1 cellular context compared by ENCODE assay signal in genomic region chr4:122914938-122915337, GRCh38.
TF ChIP-seq lines count a peak whose summit lies in the region.

No MANE protein-coding gene starts in this region.

TF ChIP-seq in SK-N-SH treated with all-trans-retinoic acid at 6 μM for 48 hours, 23 proteins besides CTCF, POLR2A, EP300 and RAD21 (continued from another document):
- TF ChIP-seq, protein P1, sequence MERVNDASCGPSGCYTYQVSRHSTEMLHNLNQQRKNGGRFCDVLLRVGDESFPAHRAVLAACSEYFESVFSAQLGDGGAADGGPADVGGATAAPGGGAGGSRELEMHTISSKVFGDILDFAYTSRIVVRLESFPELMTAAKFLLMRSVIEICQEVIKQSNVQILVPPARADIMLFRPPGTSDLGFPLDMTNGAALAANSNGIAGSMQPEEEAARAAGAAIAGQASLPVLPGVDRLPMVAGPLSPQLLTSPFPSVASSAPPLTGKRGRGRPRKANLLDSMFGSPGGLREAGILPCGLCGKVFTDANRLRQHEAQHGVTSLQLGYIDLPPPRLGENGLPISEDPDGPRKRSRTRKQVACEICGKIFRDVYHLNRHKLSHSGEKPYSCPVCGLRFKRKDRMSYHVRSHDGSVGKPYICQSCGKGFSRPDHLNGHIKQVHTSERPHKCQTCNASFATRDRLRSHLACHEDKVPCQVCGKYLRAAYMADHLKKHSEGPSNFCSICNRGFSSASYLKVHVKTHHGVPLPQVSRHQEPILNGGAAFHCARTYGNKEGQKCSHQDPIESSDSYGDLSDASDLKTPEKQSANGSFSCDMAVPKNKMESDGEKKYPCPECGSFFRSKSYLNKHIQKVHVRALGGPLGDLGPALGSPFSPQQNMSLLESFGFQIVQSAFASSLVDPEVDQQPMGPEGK (CRISPR knock-in tag; IDR thresholded peaks at IDR 0.05; ENCODE audit: borderline replicate concordance) = no peak
- TF ChIP-seq PPARA (CRISPR knock-in tag; IDR thresholded peaks at IDR 0.05; ENCODE audit: borderline replicate concordance) (no peak), TCF4 (CRISPR knock-in tag; IDR thresholded peaks at IDR 0.05; ENCODE audit: borderline replicate concordance) (no peak), ZFP3 (CRISPR knock-in tag; IDR thresholded peaks at IDR 0.05) (no peak), GLIS3 (CRISPR knock-in tag; IDR thresholded peaks at IDR 0.05) (no peak), ZNF565 (CRISPR knock-in tag; conservative IDR thresholded peaks at IDR 0.05; ENCODE audit: low read depth) (no peak)
- TF ChIP-seq, protein P2, sequence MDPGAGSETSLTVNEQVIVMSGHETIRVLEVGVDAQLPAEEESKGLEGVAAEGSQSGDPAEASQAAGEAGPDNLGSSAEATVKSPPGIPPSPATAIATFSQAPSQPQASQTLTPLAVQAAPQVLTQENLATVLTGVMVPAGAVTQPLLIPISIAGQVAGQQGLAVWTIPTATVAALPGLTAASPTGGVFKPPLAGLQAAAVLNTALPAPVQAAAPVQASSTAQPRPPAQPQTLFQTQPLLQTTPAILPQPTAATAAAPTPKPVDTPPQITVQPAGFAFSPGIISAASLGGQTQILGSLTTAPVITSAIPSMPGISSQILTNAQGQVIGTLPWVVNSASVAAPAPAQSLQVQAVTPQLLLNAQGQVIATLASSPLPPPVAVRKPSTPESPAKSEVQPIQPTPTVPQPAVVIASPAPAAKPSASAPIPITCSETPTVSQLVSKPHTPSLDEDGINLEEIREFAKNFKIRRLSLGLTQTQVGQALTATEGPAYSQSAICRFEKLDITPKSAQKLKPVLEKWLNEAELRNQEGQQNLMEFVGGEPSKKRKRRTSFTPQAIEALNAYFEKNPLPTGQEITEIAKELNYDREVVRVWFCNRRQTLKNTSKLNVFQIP (CRISPR knock-in tag; IDR thresholded peaks at IDR 0.05; ENCODE audit: borderline replicate concordance, low read depth) = no peak
